10 cellular contexts compared by ENCODE assay signal in the genomic region with DNA sequence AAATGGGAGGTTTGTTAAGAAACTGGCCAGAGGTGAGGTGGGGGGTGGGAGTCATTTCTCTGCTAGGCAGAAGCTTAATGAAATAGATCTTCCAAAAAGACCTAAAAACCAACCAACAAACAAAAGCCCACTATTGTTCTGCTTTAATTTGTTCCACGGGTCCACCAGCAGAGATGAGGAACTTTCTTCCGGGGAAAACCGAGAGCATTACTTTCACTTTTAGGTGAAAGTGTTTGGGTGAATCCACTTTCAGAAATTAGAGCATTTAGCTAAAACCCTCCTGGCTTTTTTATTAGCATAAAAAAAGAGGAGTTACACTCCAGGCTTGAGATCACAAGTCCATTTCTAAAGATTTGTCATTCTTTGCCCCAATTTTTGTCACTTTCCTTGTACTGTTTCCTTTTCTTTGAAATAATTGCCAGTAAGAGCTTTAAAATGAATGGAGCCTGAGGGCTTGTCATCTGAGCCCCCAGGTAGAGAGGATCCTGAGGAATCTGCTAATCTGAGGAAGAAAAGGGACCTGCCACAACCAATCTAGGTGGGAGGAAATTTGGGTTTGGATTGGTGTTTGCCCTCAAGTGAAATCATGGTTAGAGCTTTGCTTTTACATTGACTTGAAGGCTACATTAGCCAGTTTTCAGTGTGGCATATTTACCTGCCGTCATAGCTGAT.
A peak's percentile ranks its signal among the peaks of the same experiment; 100 is the strongest.
DNase-seq lines count a peak whose midpoint lies in the region; ATAC-seq and TF ChIP-seq lines count a peak whose summit lies in the region.
"Had no signal": no experiment of that assay in that cellular context is flagged by ENCODE, and none has a peak within 500 bp of the region (broad histone marks: within the 10 kb centered on the region; RNA-seq: fewer than 3 reads in every experiment).

No MANE protein-coding gene starts in this region.

- POLR2A ChIA-PET in AG04450 (lab: Yijun Ruan, JAX) = no interaction called here

- H3K27me3 Mint-ChIP-seq in dendritic cell treated with granulocyte-macrophage colony-stimulating factor and Interleukin-4, amounts not matched to agents 40 ng/mL and 50 ng/mL, for 4 days = no peaks in the 10 kb centered on the region
- no peaks in the 10 kb centered on the region for H3K27me3 Mint-ChIP-seq in activated T-helper 1 cell treated with anti-CD3 and anti-CD28 coated beads, Interleukin-12 subunit alpha, Interleukin-12 subunit beta, Interleukin-2, Interleukin-4 antibody, amounts not matched to agents 30 ng/mL and 10 ng/mL and 1 ng/mL, durations not matched to agents 14 hours and 24 hours and 36 hours (ENCODE audit: insufficient read depth)
- H3K27me3 Mint-ChIP-seq: central memory CD8-positive, alpha-beta T cell had no signal

- H3K27me3 ChIP-seq in AG04450 (ENCODE audit: control insufficient read depth, insufficient read depth, low read length) (no peaks in the 10 kb centered on the region), HUES6 (ENCODE audit: control insufficient read depth, insufficient read depth, low read length) (no peaks in the 10 kb centered on the region), muscle layer of duodenum (ENCODE audit: low read depth, low read length) (no peaks in the 10 kb centered on the region)

- DNase-seq in AG04450 (ENCODE audit: low read depth, low spot score) (no peak), RKO (ENCODE audit: low spot score) (no peak), mucosa of gallbladder (ENCODE audit: low spot score) (no peak)
- no peak for DNase-seq in activated T-helper 1 cell treated with anti-CD3 and anti-CD28 coated beads, Interleukin-12 subunit alpha, Interleukin-12 subunit beta, Interleukin-2, Interleukin-4 antibody, amounts not matched to agents 30 ng/mL and 10 ng/mL and 1 ng/mL, durations not matched to agents 14 hours and 24 hours and 36 hours (ENCODE audit: low spot score)
- DNase-seq: stimulated activated CD4-positive, alpha-beta T cell treated with anti-CD3 and anti-CD28 coated beads, Interleukin-12 subunit alpha, Interleukin-12 subunit beta, amount 100 ng/mL, for 4 hours had no signal

- peaks cover 9% of the 10 kb centered on the region for H3K9me3 Mint-ChIP-seq in dendritic cell treated with granulocyte-macrophage colony-stimulating factor and Interleukin-4, amounts not matched to agents 40 ng/mL and 50 ng/mL, for 4 days
- H3K9me3 Mint-ChIP-seq in activated T-helper 1 cell treated with anti-CD3 and anti-CD28 coated beads, Interleukin-12 subunit alpha, Interleukin-12 subunit beta, Interleukin-2, Interleukin-4 antibody, amounts not matched to agents 30 ng/mL and 10 ng/mL and 1 ng/mL, durations not matched to agents 14 hours and 24 hours and 36 hours = no peaks in the 10 kb centered on the region
- H3K9me3 Mint-ChIP-seq: central memory CD8-positive, alpha-beta T cell had no signal

- no peak for ATAC-seq in HG02973 (IDR thresholded peaks at IDR 0.05; ENCODE audit: unreplicated experiment)

- no peaks in the 10 kb centered on the region for H3K36me3 Mint-ChIP-seq in dendritic cell treated with granulocyte-macrophage colony-stimulating factor and Interleukin-4, amounts not matched to agents 40 ng/mL and 50 ng/mL, for 4 days (ENCODE audit: low read depth)
- H3K36me3 Mint-ChIP-seq in activated T-helper 1 cell treated with anti-CD3 and anti-CD28 coated beads, Interleukin-12 subunit alpha, Interleukin-12 subunit beta, Interleukin-2, Interleukin-4 antibody, amounts not matched to agents 30 ng/mL and 10 ng/mL and 1 ng/mL, durations not matched to agents 14 hours and 24 hours and 36 hours (ENCODE audit: low read depth) = no peaks in the 10 kb centered on the region

- peak overlapping the region; percentile 39 for H3K4me3 Mint-ChIP-seq in dendritic cell treated with granulocyte-macrophage colony-stimulating factor and Interleukin-4, amounts not matched to agents 40 ng/mL and 50 ng/mL, for 4 days
- no peak overlapping the region for H3K4me3 Mint-ChIP-seq in activated T-helper 1 cell treated with anti-CD3 and anti-CD28 coated beads, Interleukin-12 subunit alpha, Interleukin-12 subunit beta, Interleukin-2, Interleukin-4 antibody, amounts not matched to agents 30 ng/mL and 10 ng/mL and 1 ng/mL, durations not matched to agents 14 hours and 24 hours and 36 hours
- H3K4me3 Mint-ChIP-seq: central memory CD8-positive, alpha-beta T cell had no signal

- no peak for TF ChIP-seq CTCF in AG04450 (IDR thresholded peaks at IDR 0.05; ENCODE audit: low read depth, low read length)

- H3K9ac ChIP-seq in HUES6 (ENCODE audit: low read length) = no peak overlapping the region

- CTCF ChIA-PET in AG04450 (lab: Charles Lee) = interaction anchor here (1.7 kb wide), 1 partner anchor 903 kb away, joined by 4 read pairs; no protein-coding TSS in a partner anchor

- H3K36me3 ChIP-seq in HUES6 (ENCODE audit: control insufficient read depth, insufficient read depth, low read length) (no peaks in the 10 kb centered on the region), muscle layer of duodenum (ENCODE audit: control insufficient read depth in 1 of 2, insufficient read depth in 2 of 2, low read length in 2 of 2) (no peaks in the 10 kb centered on the region)

- H3K4me1 ChIP-seq in HUES6 (ENCODE audit: control insufficient read depth, insufficient read depth, low read length) (peaks cover 12% of the 10 kb centered on the region), muscle layer of duodenum (ENCODE audit: control insufficient read depth in 1 of 2, insufficient read depth in 2 of 2, low read length in 2 of 2) (no peaks in the 10 kb centered on the region)

- H3K4me1 Mint-ChIP-seq in dendritic cell treated with granulocyte-macrophage colony-stimulating factor and Interleukin-4, amounts not matched to agents 40 ng/mL and 50 ng/mL, for 4 days (ENCODE audit: low read depth) = no peaks in the 10 kb centered on the region
- H3K4me1 Mint-ChIP-seq in activated T-helper 1 cell treated with anti-CD3 and anti-CD28 coated beads, Interleukin-12 subunit alpha, Interleukin-12 subunit beta, Interleukin-2, Interleukin-4 antibody, amounts not matched to agents 30 ng/mL and 10 ng/mL and 1 ng/mL, durations not matched to agents 14 hours and 24 hours and 36 hours (ENCODE audit: low read depth) = no peaks in the 10 kb centered on the region
- H3K4me1 Mint-ChIP-seq: central memory CD8-positive, alpha-beta T cell had no signal

- H3K9me3 ChIP-seq in AG04450 (ENCODE audit: control insufficient read depth, insufficient read depth, low read length) (no peaks in the 10 kb centered on the region), HUES6 (ENCODE audit: control insufficient read depth, insufficient read depth, low read depth, low read length) (no peaks in the 10 kb centered on the region), muscle layer of duodenum (ENCODE audit: control insufficient read depth in 1 of 2, low read length in 2 of 2) (no peaks in the 10 kb centered on the region)

- H3K27ac Mint-ChIP-seq in dendritic cell treated with granulocyte-macrophage colony-stimulating factor and Interleukin-4, amounts not matched to agents 40 ng/mL and 50 ng/mL, for 4 days = no peak overlapping the region
- H3K27ac Mint-ChIP-seq in activated T-helper 1 cell treated with anti-CD3 and anti-CD28 coated beads, Interleukin-12 subunit alpha, Interleukin-12 subunit beta, Interleukin-2, Interleukin-4 antibody, amounts not matched to agents 30 ng/mL and 10 ng/mL and 1 ng/mL, durations not matched to agents 14 hours and 24 hours and 36 hours = no peak overlapping the region

- H3K27ac ChIP-seq in AG04450 (ENCODE audit: low read depth, low read length) (no peak overlapping the region), HUES6 (ENCODE audit: low read depth, low read length) (peak overlapping the region; percentile 58), muscle layer of duodenum (ENCODE audit: low read length) (no peak overlapping the region)

- H3K4me3 ChIP-seq in AG04450 (ENCODE audit: low read depth, low read length) (peak overlapping the region; percentile 33), HUES6 (ENCODE audit: low read depth, low read length) (peak overlapping the region; percentile 37; the same call in 1 of the 2 replicates), muscle layer of duodenum (ENCODE audit: low read depth in 1 of 2, low read length in 2 of 2) (peak overlapping the region; percentile 24 to 44)

- intact Hi-C loops in dendritic cell treated with granulocyte-macrophage colony-stimulating factor and Interleukin-4, amounts not matched to agents 40 ng/mL and 50 ng/mL, for 4 days (cut with micrococcal nuclease) = no loop called here
- intact Hi-C loops in activated T-helper 1 cell treated with anti-CD3 and anti-CD28 coated beads, Interleukin-12 subunit alpha, Interleukin-12 subunit beta, Interleukin-2, Interleukin-4 antibody, amounts not matched to agents 30 ng/mL and 10 ng/mL and 1 ng/mL, durations not matched to agents 14 hours and 24 hours and 36 hours (cut with micrococcal nuclease) = no loop called here
